ENCODE assay signal across 12 cellular contexts in the genomic region with DNA sequence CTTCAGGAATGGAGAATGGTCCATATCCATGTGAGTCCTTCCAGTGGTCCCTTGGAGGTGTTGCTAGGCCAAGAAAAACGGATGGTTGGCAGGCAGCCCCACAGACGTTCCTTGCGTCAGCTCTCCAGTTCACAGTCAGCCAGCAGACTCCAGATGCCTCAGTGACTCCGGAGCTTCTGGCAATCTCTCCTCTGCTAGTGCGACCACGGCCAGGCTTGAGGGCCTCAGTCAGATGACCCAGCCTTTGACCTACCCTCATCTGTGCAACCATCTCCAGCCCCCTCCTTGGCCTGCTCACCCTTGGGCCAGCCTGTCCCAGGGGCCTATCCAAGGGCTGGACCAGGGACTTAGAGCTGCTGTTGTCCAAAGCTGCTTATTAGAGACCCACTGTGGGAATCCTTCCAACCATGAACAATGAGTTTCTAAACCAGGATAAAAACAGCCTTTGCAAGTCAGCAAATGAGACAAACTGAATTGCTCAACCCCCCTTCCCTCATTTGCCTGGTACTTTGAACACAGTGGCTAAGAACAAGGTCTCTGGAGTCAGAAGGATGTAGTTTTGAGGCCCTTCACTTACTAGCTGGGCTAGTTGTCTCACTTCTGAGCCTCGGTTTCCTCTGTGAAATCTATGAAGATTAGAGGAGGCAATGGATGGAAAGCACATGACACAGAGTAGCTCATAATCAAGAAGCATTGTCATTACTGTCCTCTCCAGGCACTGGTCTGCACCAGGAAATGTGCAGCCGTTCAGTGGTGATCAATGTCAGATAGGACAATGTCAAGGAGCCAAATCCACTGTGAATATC. TPM values are rescaled to one million over a fixed set of nuclear protein-coding genes. Genes with fewer than 3 reads are reported as not detected.
A peak's percentile ranks its signal among the peaks of the same experiment; 100 is the strongest.
DNase-seq lines count a peak whose midpoint lies in the region; ATAC-seq and TF ChIP-seq lines count a peak whose summit lies in the region.
"Had no signal": no experiment of that assay in that cellular context is flagged by ENCODE, and none has a peak within 500 bp of the region (broad histone marks: within the 10 kb centered on the region; RNA-seq: fewer than 3 reads in every experiment).

No MANE protein-coding gene starts in this region.

- peak; percentile 88 for ATAC-seq in gastroesophageal sphincter
- ATAC-seq in natural killer cell treated with Interleukin-12 subunit alpha and Interleukin-12 subunit beta and Interleukin-15 and Interleukin-18, amount 100 ng/mL, for 72 hours, result peak; percentile 59 to 61
- ATAC-seq in naive thymus-derived CD8-positive, alpha-beta T cell, result no peak

- in situ Hi-C loops in transverse colon (cut with MboI; ENCODE audit: low pct_ligation_motif_present in 1 of 4, low pct_unique_long_range_greater_than_20kb in 1 of 4, low sequenced_read_pairs in 3 of 4), result no loop called here
- in situ Hi-C loops in brain microvascular endothelial cell (cut with HindIII; ENCODE audit: low pct_ligation_motif_present, low sequenced_read_pairs), result no loop called here

- intact Hi-C loops in transverse colon (cut with DNase I; ENCODE audit: low total_unique reads), result no loop called here

- peaks cover 2 to 9% of the 10 kb centered on the region in 2 donors for H3K27me3 Mint-ChIP-seq in natural killer cell treated with Interleukin-12 subunit alpha and Interleukin-12 subunit beta and Interleukin-15 and Interleukin-18, amount 100 ng/mL, for 72 hours
- H3K27me3 Mint-ChIP-seq in naive thymus-derived CD8-positive, alpha-beta T cell, result no peaks in the 10 kb centered on the region
- H3K27me3 Mint-ChIP-seq: stimulated activated naive CD8-positive, alpha-beta T cell treated with anti-CD3 and anti-CD28 coated beads, Interleukin-15, Interleukin-2, amounts not matched to agents 100 ng/mL and 50 ng/mL, for 24 hours had no signal

- H3K27ac ChIP-seq in gastroesophageal sphincter, result peak overlapping the region in 3 of 4 donors; percentile 44 to 68 (median 53)
- peak overlapping the region in 2 of 4 donors; percentile 16 to 31 for H3K27ac ChIP-seq in transverse colon
- no peak overlapping the region for H3K27ac ChIP-seq in brain microvascular endothelial cell
- H3K27ac ChIP-seq: 22Rv1 had no signal

- peak overlapping the region; percentile 45 for H3K4me3 Mint-ChIP-seq in natural killer cell treated with Interleukin-12 subunit alpha and Interleukin-12 subunit beta and Interleukin-15 and Interleukin-18, amount 100 ng/mL, for 72 hours
- H3K4me3 Mint-ChIP-seq in naive thymus-derived CD8-positive, alpha-beta T cell, result no peak overlapping the region
- H3K4me3 Mint-ChIP-seq: stimulated activated naive CD8-positive, alpha-beta T cell treated with anti-CD3 and anti-CD28 coated beads, Interleukin-15, Interleukin-2, amounts not matched to agents 100 ng/mL and 50 ng/mL, for 24 hours had no signal

- H3K9me3 ChIP-seq in gastroesophageal sphincter, result no peaks in the 10 kb centered on the region
- no peaks in the 10 kb centered on the region for H3K9me3 ChIP-seq in transverse colon
- H3K9me3 ChIP-seq: spleen had no signal

- TF ChIP-seq CTCF in gastroesophageal sphincter (IDR thresholded peaks at IDR 0.05) (no peak), transverse colon (IDR thresholded peaks at IDR 0.05) (no peak), brain microvascular endothelial cell (IDR thresholded peaks at IDR 0.05; ENCODE audit: low read depth, low read length, missing control alignments) (no peak)

- H3K27me3 ChIP-seq in gastroesophageal sphincter (no peaks in the 10 kb centered on the region), transverse colon (no peaks in the 10 kb centered on the region), brain microvascular endothelial cell (replicated peaks) (no peaks in the 10 kb centered on the region)
- H3K27me3 ChIP-seq: spleen had no signal

- peaks cover 31 to 52% of the 10 kb centered on the region in 2 donors for H3K4me1 Mint-ChIP-seq in natural killer cell treated with Interleukin-12 subunit alpha and Interleukin-12 subunit beta and Interleukin-15 and Interleukin-18, amount 100 ng/mL, for 72 hours (ENCODE audit: low read depth in 2 of 2)
- peaks cover 0 to 14% (median 3%) of the 10 kb centered on the region in 4 donors for H3K4me1 Mint-ChIP-seq in naive thymus-derived CD8-positive, alpha-beta T cell

- peaks cover 3% of the 10 kb centered on the region for H3K9me3 Mint-ChIP-seq in natural killer cell treated with Interleukin-12 subunit alpha and Interleukin-12 subunit beta and Interleukin-15 and Interleukin-18, amount 100 ng/mL, for 72 hours
- no peaks in the 10 kb centered on the region for H3K9me3 Mint-ChIP-seq in naive thymus-derived CD8-positive, alpha-beta T cell
- H3K9me3 Mint-ChIP-seq: stimulated activated naive CD8-positive, alpha-beta T cell treated with anti-CD3 and anti-CD28 coated beads, Interleukin-15, Interleukin-2, amounts not matched to agents 100 ng/mL and 50 ng/mL, for 24 hours had no signal

- DNase-seq in DMS 273 (lab: John Stamatoyannopoulos, UW; ENCODE audit: unreplicated experiment) (peak; percentile 27), DMS 273 treated with DMSO at 0.1 percent for 48 hours (lab: John Stamatoyannopoulos, UW) (no peak), transverse colon (peak; percentile 55), brain microvascular endothelial cell (no peak)
- no peak for DNase-seq in natural killer cell treated with Interleukin-12 subunit alpha and Interleukin-12 subunit beta and Interleukin-15 and Interleukin-18, amount 100 ng/mL, for 72 hours (ENCODE audit: low spot score)
- no peak for DNase-seq in naive thymus-derived CD8-positive, alpha-beta T cell
- DNase-seq in activated CD4-positive, alpha-beta T cell treated with anti-CD3 and anti-CD28 coated beads for 48 hours, result no peak
- DNase-seq: activated CD4-positive, alpha-beta T cell treated with anti-CD3 and anti-CD28 coated beads for 1 hour; spleen had no signal

- peaks cover 0 to 32% of the 10 kb centered on the region in 2 donors for H3K36me3 ChIP-seq in gastroesophageal sphincter
- peaks cover 0 to 21% (median 3%) of the 10 kb centered on the region in 4 donors for H3K36me3 ChIP-seq in transverse colon
- peaks cover 11% of the 10 kb centered on the region for H3K36me3 ChIP-seq in brain microvascular endothelial cell (replicated peaks)

- WGBS in gastroesophageal sphincter (ENCODE audit: low coverage in 1 of 2), 2 donors, result 26 to 44% methylated on average over 3 to 5 of the region's 8 CpGs
- 68 to 71% methylated on average over 1 to 8 of the region's 8 CpGs for WGBS in transverse colon (ENCODE audit: low coverage in 1 of 2), 2 donors

- TF ChIP-seq POLR2A in gastroesophageal sphincter (IDR thresholded peaks at IDR 0.05) (no peak), transverse colon (IDR thresholded peaks at IDR 0.05) (no peak)

- peak overlapping the region; percentile 61 to 74 for H3K27ac Mint-ChIP-seq in natural killer cell treated with Interleukin-12 subunit alpha and Interleukin-12 subunit beta and Interleukin-15 and Interleukin-18, amount 100 ng/mL, for 72 hours
- peak overlapping the region in 3 of 10 donors; percentile 18 to 50 (median 33) for H3K27ac Mint-ChIP-seq in naive thymus-derived CD8-positive, alpha-beta T cell
- H3K27ac Mint-ChIP-seq: stimulated activated naive CD8-positive, alpha-beta T cell treated with anti-CD3 and anti-CD28 coated beads, Interleukin-15, Interleukin-2, amounts not matched to agents 100 ng/mL and 50 ng/mL, for 24 hours had no signal

- H3K4me3 ChIP-seq in gastroesophageal sphincter (no peak overlapping the region), transverse colon (no peak overlapping the region), brain microvascular endothelial cell (ENCODE audit: low read depth, low read length) (no peak overlapping the region)
- H3K4me3 ChIP-seq: spleen had no signal

- peaks cover 0 to 16% (median 9%) of the 10 kb centered on the region in 3 donors for H3K4me1 ChIP-seq in gastroesophageal sphincter
- H3K4me1 ChIP-seq in transverse colon, result peaks cover 0 to 15% (median 3%) of the 10 kb centered on the region in 4 donors

- no peaks in the 10 kb centered on the region for H3K36me3 Mint-ChIP-seq in natural killer cell treated with Interleukin-12 subunit alpha and Interleukin-12 subunit beta and Interleukin-15 and Interleukin-18, amount 100 ng/mL, for 72 hours
- peaks cover 0 to 31% (median 3%) of the 10 kb centered on the region in 3 donors for H3K36me3 Mint-ChIP-seq in naive thymus-derived CD8-positive, alpha-beta T cell

- TF ChIP-seq EP300 in gastroesophageal sphincter (IDR thresholded peaks at IDR 0.05) (no peak), transverse colon (IDR thresholded peaks at IDR 0.05; ENCODE audit: low read depth) (no peak)

- POLR2A ChIA-PET in naive thymus-derived CD8-positive, alpha-beta T cell (lab: Charles Lee), result no interaction called here

RNA-seq across cellular contexts. Expression of a gene that starts 44.8 kb away (rescaled TPM):
- 10 to 100 TPM; 42.4 to 75.0 (median 55.6) TPM for total RNA-seq in gastroesophageal sphincter
- 100 to 1,000 TPM; 208 to 278 TPM for total RNA-seq in natural killer cell treated with Interleukin-12 subunit alpha and Interleukin-12 subunit beta and Interleukin-15 and Interleukin-18, amount 100 ng/mL, for 72 hours
- 10 to 100 TPM; 23.9 to 92.7 (median 69.4) TPM for total RNA-seq in transverse colon
- total RNA-seq in naive thymus-derived CD8-positive, alpha-beta T cell, result 100 to 1,000 TPM; 129 to 131 TPM
- polyA plus RNA-seq in naive thymus-derived CD8-positive, alpha-beta T cell, result 10 to 100 TPM; 81.3 to 88.1 (median 84.3) TPM

Comparison
In these comparisons a context has a peak if more than half of its experiments do, and no peak if none do; other contexts are left out.
1. DNase-seq: peak in DMS 273 (single experiment) and transverse colon (single experiment); none in DMS 273 treated with DMSO at 0.1 percent for 48 hours (single experiment), natural killer cell treated with Interleukin-12 subunit alpha and Interleukin-12 subunit beta and Interleukin-15 and Interleukin-18, amount 100 ng/mL, for 72 hours (single experiment), naive thymus-derived CD8-positive, alpha-beta T cell (0 of 10), brain microvascular endothelial cell (single experiment) and activated CD4-positive, alpha-beta T cell treated with anti-CD3 and anti-CD28 coated beads for 48 hours (single experiment).
2. ATAC-seq: peak in gastroesophageal sphincter (single experiment) and natural killer cell treated with Interleukin-12 subunit alpha and Interleukin-12 subunit beta and Interleukin-15 and Interleukin-18, amount 100 ng/mL, for 72 hours (2 of 2); none in naive thymus-derived CD8-positive, alpha-beta T cell (0 of 2).